In genomic region chr19:33456076-33456844, GRCh38 we compare ENCODE assay signal across 23 cellular contexts.
DNase-seq lines count a peak whose midpoint lies in the region; ATAC-seq and TF ChIP-seq lines count a peak whose summit lies in the region.
"Had no signal": no experiment of that assay in that cellular context is flagged by ENCODE, and none has a peak within 500 bp of the region (broad histone marks: within the 10 kb centered on the region; RNA-seq: fewer than 3 reads in every experiment).

No MANE protein-coding gene starts in this region.

- H3K9me3 Mint-ChIP-seq in chondrocyte (ENCODE audit: low read depth) = no peaks in the 10 kb centered on the region
- H3K9me3 Mint-ChIP-seq in CD4-positive, alpha-beta memory T cell = no peaks in the 10 kb centered on the region
- H3K9me3 Mint-ChIP-seq: CD8-positive, alpha-beta T cell had no signal

- H3K27me3 Mint-ChIP-seq in chondrocyte (ENCODE audit: low read depth) = no peaks in the 10 kb centered on the region
- no peaks in the 10 kb centered on the region for H3K27me3 Mint-ChIP-seq in CD4-positive, alpha-beta memory T cell

- POLR2A ChIA-PET in CD4-positive, alpha-beta memory T cell (lab: Charles Lee; ENCODE audit: partially characterized antibody) = no interaction called here

- DNase-seq in left ventricle myocardium superior (peak; percentile 6), right atrium auricular region (ENCODE audit: low spot score) (no peak), chondrocyte (ENCODE audit: low spot score) (peak; percentile 68), lower lobe of right lung (peak; percentile 36), upper lobe of right lung (peak; percentile 51), hippocampal formation (lab: John Stamatoyannopoulos, UW) (no peak), RKO (ENCODE audit: low spot score) (no peak)
- DNase-seq in CD4-positive, alpha-beta memory T cell = no peak
- DNase-seq: Calu3; CD8-positive, alpha-beta T cell; EL; GOT3; KG1; MV-4-11; NCI-H1417; NCI-H187; NCI-H226; NCI-H524; NCI-H82; OCI-M1 had no signal

- H3K27ac ChIP-seq in right atrium auricular region (no peak overlapping the region), lower lobe of right lung (no peak overlapping the region), upper lobe of right lung (no peak overlapping the region)
- H3K27ac ChIP-seq in CD4-positive, alpha-beta memory T cell (ENCODE audit: low read depth, low read length) = no peak overlapping the region
- H3K27ac ChIP-seq: BLaER1, SJSA1 had no signal

- H3K4me1 Mint-ChIP-seq in chondrocyte (ENCODE audit: low read depth) = no peaks in the 10 kb centered on the region
- H3K4me1 Mint-ChIP-seq in CD4-positive, alpha-beta memory T cell = peaks cover 0 to 4% (median 0%) of the 10 kb centered on the region in 4 donors

- H3K36me3 ChIP-seq in right atrium auricular region = peaks cover 8% of the 10 kb centered on the region
- no peaks in the 10 kb centered on the region for H3K36me3 ChIP-seq in lower lobe of right lung
- H3K36me3 ChIP-seq in upper lobe of right lung = peaks cover 6% of the 10 kb centered on the region
- no peaks in the 10 kb centered on the region for H3K36me3 ChIP-seq in CD4-positive, alpha-beta memory T cell (ENCODE audit: insufficient read depth, low read length)
- H3K36me3 ChIP-seq: BLaER1 had no signal

- no peak overlapping the region for H3K4me3 Mint-ChIP-seq in chondrocyte (ENCODE audit: unreplicated experiment)
- H3K4me3 Mint-ChIP-seq in CD4-positive, alpha-beta memory T cell = no peak overlapping the region
- H3K4me3 Mint-ChIP-seq: CD8-positive, alpha-beta T cell had no signal

- H3K4me1 ChIP-seq in right atrium auricular region (no peaks in the 10 kb centered on the region), lower lobe of right lung (no peaks in the 10 kb centered on the region), upper lobe of right lung (no peaks in the 10 kb centered on the region)
- no peaks in the 10 kb centered on the region for H3K4me1 ChIP-seq in CD4-positive, alpha-beta memory T cell (ENCODE audit: insufficient read depth, low read length)
- H3K4me1 ChIP-seq: BLaER1, SJSA1 had no signal

- no peak for TF ChIP-seq CTCF in right atrium auricular region (IDR thresholded peaks at IDR 0.05)
- TF ChIP-seq CTCF in chondrocyte (IDR thresholded peaks at IDR 0.05) = no peak
- no peak for TF ChIP-seq CTCF in lower lobe of right lung (IDR thresholded peaks at IDR 0.05)
- TF ChIP-seq CTCF in upper lobe of right lung (IDR thresholded peaks at IDR 0.05) = no peak

- no peaks in the 10 kb centered on the region for H3K9me3 ChIP-seq in right atrium auricular region
- H3K9me3 ChIP-seq in lower lobe of right lung = no peaks in the 10 kb centered on the region
- no peaks in the 10 kb centered on the region for H3K9me3 ChIP-seq in upper lobe of right lung
- no peaks in the 10 kb centered on the region for H3K9me3 ChIP-seq in CD4-positive, alpha-beta memory T cell (ENCODE audit: control insufficient read depth in 1 of 2, low read length in 2 of 2)
- H3K9me3 ChIP-seq: BLaER1, SJSA1 had no signal

- CTCF ChIA-PET in CD4-positive, alpha-beta memory T cell (lab: Charles Lee; ENCODE audit: partially characterized antibody) = no interaction called here

- ATAC-seq in left ventricle myocardium superior (no peak), lower lobe of right lung (no peak), upper lobe of right lung (no peak)
- ATAC-seq: CD8-positive, alpha-beta T cell; GM12878 had no signal

- H3K27me3 ChIP-seq in right atrium auricular region (no peaks in the 10 kb centered on the region), lower lobe of right lung (ENCODE audit: low read depth) (no peaks in the 10 kb centered on the region), upper lobe of right lung (no peaks in the 10 kb centered on the region)
- H3K27me3 ChIP-seq in CD4-positive, alpha-beta memory T cell (ENCODE audit: insufficient read depth, low read length) = no peaks in the 10 kb centered on the region
- H3K27me3 ChIP-seq: BLaER1, SJSA1 had no signal

- H3K27ac Mint-ChIP-seq in chondrocyte (ENCODE audit: unreplicated experiment) = no peak overlapping the region
- H3K27ac Mint-ChIP-seq in CD4-positive, alpha-beta memory T cell = peak overlapping the region in 3 of 7 donors; percentile 20 to 65 (median 40)
- H3K27ac Mint-ChIP-seq: CD8-positive, alpha-beta T cell had no signal

- intact Hi-C loops in left ventricle myocardium superior (cut with micrococcal nuclease) (no loop called here), lower lobe of right lung (cut with DNase I) (no loop called here), upper lobe of right lung (cut with DNase I) (no loop called here)
- intact Hi-C loops in CD4-positive, alpha-beta memory T cell (cut with micrococcal nuclease) = no loop called here

- H3K36me3 Mint-ChIP-seq in chondrocyte (ENCODE audit: low read depth) = peaks cover 1% of the 10 kb centered on the region
- peaks cover 4 to 8% of the 10 kb centered on the region in 2 donors for H3K36me3 Mint-ChIP-seq in CD4-positive, alpha-beta memory T cell

- H3K4me3 ChIP-seq in right atrium auricular region (no peak overlapping the region), lower lobe of right lung (no peak overlapping the region), upper lobe of right lung (no peak overlapping the region)
- H3K4me3 ChIP-seq in CD4-positive, alpha-beta memory T cell (ENCODE audit: low read length in 2 of 2) = no peak overlapping the region
- H3K4me3 ChIP-seq: BLaER1, GM12878, SJSA1 had no signal

Comparison
In these comparisons a context has a peak if more than half of its experiments do, and no peak if none do; other contexts are left out.
1. DNase-seq: peak in left ventricle myocardium superior (single experiment), chondrocyte (single experiment), lower lobe of right lung (single experiment) and upper lobe of right lung (single experiment); none in right atrium auricular region (single experiment), hippocampal formation (0 of 2), CD4-positive, alpha-beta memory T cell (0 of 5) and RKO (single experiment).